ENCODE assay signal across 8 cellular contexts in genomic region chrX:18886344-18887161, GRCh38.
DNase-seq lines count a peak whose midpoint lies in the region; ATAC-seq and TF ChIP-seq lines count a peak whose summit lies in the region.

No MANE protein-coding gene starts in this region.

- H3K9me3 ChIP-seq in AG04450 (ENCODE audit: control insufficient read depth, insufficient read depth, low read length) (no peaks in the 10 kb centered on the region), mucosa of descending colon (no peaks in the 10 kb centered on the region)

- H3K4me3 ChIP-seq in AG04450 (ENCODE audit: low read depth, low read length) = peak overlapping the region; percentile 38
- no peak overlapping the region for H3K4me3 ChIP-seq in mucosa of descending colon

- TF ChIP-seq CTCF in AG04450 (IDR thresholded peaks at IDR 0.05; ENCODE audit: low read depth, low read length) (peak; percentile 56), mucosa of descending colon (IDR thresholded peaks at IDR 0.05) (peak; percentile 31)

- H3K9me3 Mint-ChIP-seq in activated CD4-positive, alpha-beta memory T cell treated with anti-CD3 and anti-CD28 coated beads, Interleukin-2, amount 10 ng/mL, durations not matched to agents 7 days and 5 days = no peaks in the 10 kb centered on the region
- H3K9me3 Mint-ChIP-seq in stimulated activated naive CD8-positive, alpha-beta T cell treated with anti-CD3 and anti-CD28 coated beads, Interleukin-15, amount 100 ng/mL, for 72 hours = no peaks in the 10 kb centered on the region

- H3K27me3 ChIP-seq in AG04450 (ENCODE audit: control insufficient read depth, insufficient read depth, low read length) = no peaks in the 10 kb centered on the region

- H3K27ac ChIP-seq in AG04450 (ENCODE audit: low read depth, low read length) = peak overlapping the region; percentile 2

- no peak for DNase-seq in AG04450 (ENCODE audit: low read depth, low spot score)
- peak; percentile 12 for DNase-seq in NCI-H226
- DNase-seq in activated CD4-positive, alpha-beta memory T cell treated with anti-CD3 and anti-CD28 coated beads, Interleukin-2, amount 10 ng/mL, durations not matched to agents 7 days and 5 days = peak; percentile 50
- peak; percentile 17 for DNase-seq in epidermal melanocyte (ENCODE audit: insufficient read length, low spot score)
- DNase-seq in mucosa of descending colon = peak; percentile 81 to 84 (median 82)
- DNase-seq in stimulated activated naive CD8-positive, alpha-beta T cell treated with anti-CD3 and anti-CD28 coated beads, Interleukin-15, amount 100 ng/mL, for 72 hours = peak; percentile 48 to 69

- ATAC-seq in GM18508 (IDR thresholded peaks at IDR 0.05; ENCODE audit: insufficient read depth, unreplicated experiment) (peak; percentile 45), HG02943 (IDR thresholded peaks at IDR 0.05; ENCODE audit: low read depth, unreplicated experiment) (peak; percentile 71), mucosa of descending colon (peak; percentile 88)
- peak; percentile 84 for ATAC-seq in stimulated activated naive CD8-positive, alpha-beta T cell treated with anti-CD3 and anti-CD28 coated beads, Interleukin-15, amount 100 ng/mL, for 72 hours

- H3K36me3 Mint-ChIP-seq in activated CD4-positive, alpha-beta memory T cell treated with anti-CD3 and anti-CD28 coated beads, Interleukin-2, amount 10 ng/mL, durations not matched to agents 7 days and 5 days (ENCODE audit: low read depth) = no peaks in the 10 kb centered on the region

- no peaks in the 10 kb centered on the region for H3K27me3 Mint-ChIP-seq in activated CD4-positive, alpha-beta memory T cell treated with anti-CD3 and anti-CD28 coated beads, Interleukin-2, amount 10 ng/mL, durations not matched to agents 7 days and 5 days
- no peaks in the 10 kb centered on the region for H3K27me3 Mint-ChIP-seq in stimulated activated naive CD8-positive, alpha-beta T cell treated with anti-CD3 and anti-CD28 coated beads, Interleukin-15, amount 100 ng/mL, for 72 hours

- peaks cover 8% of the 10 kb centered on the region for H3K4me1 ChIP-seq in mucosa of descending colon (ENCODE audit: low read depth)

- H3K27ac Mint-ChIP-seq in activated CD4-positive, alpha-beta memory T cell treated with anti-CD3 and anti-CD28 coated beads, Interleukin-2, amount 10 ng/mL, durations not matched to agents 7 days and 5 days = peak overlapping the region; percentile 52
- H3K27ac Mint-ChIP-seq in stimulated activated naive CD8-positive, alpha-beta T cell treated with anti-CD3 and anti-CD28 coated beads, Interleukin-15, amount 100 ng/mL, for 72 hours = peak overlapping the region; percentile 82 to 98

- CTCF ChIA-PET in AG04450 (lab: Charles Lee) = interaction anchor here (0.6 to 1.7 kb wide), 3 partner anchors 9 to 296 kb away, joined by 3 to 6 read pairs (median 3); no protein-coding TSS in a partner anchor
- CTCF ChIA-PET in activated CD4-positive, alpha-beta memory T cell treated with anti-CD3 and anti-CD28 coated beads, Interleukin-2, amount 10 ng/mL, durations not matched to agents 7 days and 5 days (lab: Charles Lee) = interaction anchor here (0.7 kb wide), 1 partner anchor 55 kb away, joined by 3 read pairs; no protein-coding TSS in a partner anchor

- H3K4me3 Mint-ChIP-seq in activated CD4-positive, alpha-beta memory T cell treated with anti-CD3 and anti-CD28 coated beads, Interleukin-2, amount 10 ng/mL, durations not matched to agents 7 days and 5 days = peak overlapping the region; percentile 74
- peak overlapping the region; percentile 77 to 93 for H3K4me3 Mint-ChIP-seq in stimulated activated naive CD8-positive, alpha-beta T cell treated with anti-CD3 and anti-CD28 coated beads, Interleukin-15, amount 100 ng/mL, for 72 hours

- POLR2A ChIA-PET in AG04450 (lab: Yijun Ruan, JAX) = interaction anchor here (0.5 kb wide), 1 partner anchor 675 kb away, joined by 7 read pairs; no protein-coding TSS in a partner anchor
- POLR2A ChIA-PET in activated CD4-positive, alpha-beta memory T cell treated with anti-CD3 and anti-CD28 coated beads, Interleukin-2, amount 10 ng/mL, durations not matched to agents 7 days and 5 days (lab: Charles Lee) = no interaction called here

- peaks cover 23% of the 10 kb centered on the region for H3K4me1 Mint-ChIP-seq in activated CD4-positive, alpha-beta memory T cell treated with anti-CD3 and anti-CD28 coated beads, Interleukin-2, amount 10 ng/mL, durations not matched to agents 7 days and 5 days
- H3K4me1 Mint-ChIP-seq in stimulated activated naive CD8-positive, alpha-beta T cell treated with anti-CD3 and anti-CD28 coated beads, Interleukin-15, amount 100 ng/mL, for 72 hours = peaks cover 37% of the 10 kb centered on the region

- intact Hi-C loops in mucosa of descending colon (cut with DNase I, micrococcal nuclease) = no loop called here

- H3K36me3 ChIP-seq in mucosa of descending colon (ENCODE audit: low read depth) = no peaks in the 10 kb centered on the region
